Comparison of ENCODE assay signal across 26 cellular contexts in genomic region chr1:211501671-211502413, GRCh38. TPM values are rescaled to one million over a fixed set of nuclear protein-coding genes. Genes with fewer than 3 reads are reported as not detected.
"Had no signal": no experiment of that assay in that cellular context is flagged by ENCODE, and none has a peak within 500 bp of the region (broad histone marks: within the 10 kb centered on the region; RNA-seq: fewer than 3 reads in every experiment).

No MANE protein-coding gene starts in this region.

- H3K9me3 ChIP-seq: body of pancreas, heart left ventricle, thoracic aorta had no signal

- H3K4me3 ChIP-seq: body of pancreas, dorsolateral prefrontal cortex, heart left ventricle, thoracic aorta had no signal

- ATAC-seq: activated CD4-positive, alpha-beta T cell treated with anti-CD3 and anti-CD28 coated beads for 36 hours; activated T-cell treated with anti-CD3 and anti-CD28 coated beads, Interleukin-2, amount 50 U/mL, for 72 hours; body of pancreas; effector memory CD8-positive, alpha-beta T cell; esophagus mucosa; heart left ventricle; left cardiac atrium; WTC11 had no signal

- H3K27me3 ChIP-seq: body of pancreas had no signal

- H3K4me1 ChIP-seq: body of pancreas, heart left ventricle had no signal

- H3K36me3 ChIP-seq: heart left ventricle, thoracic aorta had no signal

- H3K27ac ChIP-seq: body of pancreas, dorsolateral prefrontal cortex, heart left ventricle, thoracic aorta had no signal

- DNase-seq: activated CD4-positive, alpha-beta T cell treated with anti-CD3 and anti-CD28 coated beads for 36 hours; activated CD4-positive, alpha-beta T cell treated with anti-CD3 and anti-CD28 coated beads, Interleukin-2, amount 50 U/mL, for 4 hours; activated CD8-positive, alpha-beta memory T cell treated with anti-CD3 and anti-CD28 coated beads for 24 hours; activated CD8-positive, alpha-beta memory T cell treated with anti-CD3 and anti-CD28 coated beads, Interleukin-2, amount 50 U/mL, for 48 hours; activated effector memory CD4-positive, alpha-beta T cell treated with Interleukin-2 at 50 U/mL for 16 hours; activated naive CD4-positive, alpha-beta T cell treated with anti-CD3 and anti-CD28 coated beads, Interleukin-2, amount 10 ng/mL, durations not matched to agents 7 days and 5 days; activated T-cell treated with anti-CD3 and anti-CD28 coated beads, Interleukin-2, amount 50 U/mL, for 72 hours; anterior cingulate cortex; body of pancreas; central memory CD4-positive, alpha-beta T cell; dorsolateral prefrontal cortex; effector memory CD8-positive, alpha-beta T cell; heart left ventricle; islet precursor cell; left cardiac atrium; naive B cell; occipital lobe; stimulated activated CD4-positive, alpha-beta T cell treated with anti-CD3 and anti-CD28 coated beads, Interleukin-4, amount 100 ng/mL, for 1 hour; stimulated activated naive CD4-positive, alpha-beta T cell; T1000 had no signal

RNA-seq across cellular contexts. Expression of gene RD3, which starts 9.9 kb away (rescaled TPM):
- total RNA-seq: activated CD4-positive, alpha-beta T cell treated with anti-CD3 and anti-CD28 coated beads for 36 hours; activated T-cell treated with anti-CD3 and anti-CD28 coated beads, Interleukin-2, amount 50 U/mL, for 72 hours; body of pancreas; endothelial cell of umbilical vein; esophagus mucosa; heart left ventricle; left cardiac atrium; liver; occipital lobe; renal cortical epithelial cell had no signal
- polyA plus RNA-seq: endothelial cell of umbilical vein, liver had no signal
